1 cellular context compared by ENCODE assay signal in the genomic region with DNA sequence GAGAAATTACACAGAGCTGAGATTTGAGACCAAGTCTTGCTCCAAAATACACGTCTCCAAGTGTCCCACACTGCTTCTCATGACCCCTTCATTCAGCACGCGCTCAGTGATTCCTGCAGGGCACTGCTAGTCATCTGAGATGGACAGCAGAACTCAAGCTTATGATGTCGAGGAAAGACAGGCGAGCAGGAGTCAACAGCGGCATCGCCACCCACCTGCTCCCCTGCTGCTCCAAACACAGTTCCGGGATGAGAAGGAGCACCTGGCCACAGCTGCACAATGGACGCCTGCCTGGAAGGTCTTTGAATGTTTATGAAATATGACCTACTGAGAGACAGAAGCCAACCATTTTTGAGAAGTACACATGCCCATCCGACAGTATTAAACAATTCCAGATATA.
TF ChIP-seq lines count a peak whose summit lies in the region.

No MANE protein-coding gene starts in this region.

TF ChIP-seq in A549, 52 proteins besides CTCF, POLR2A, EP300 and RAD21:
- TF ChIP-seq CBX8 (IDR thresholded peaks at IDR 0.05) (no peak), PHF8 (IDR thresholded peaks at IDR 0.05; ENCODE audit: borderline replicate concordance, low read depth) (no peak), SMC3 (IDR thresholded peaks at IDR 0.05) (no peak)
